In the genomic region with DNA sequence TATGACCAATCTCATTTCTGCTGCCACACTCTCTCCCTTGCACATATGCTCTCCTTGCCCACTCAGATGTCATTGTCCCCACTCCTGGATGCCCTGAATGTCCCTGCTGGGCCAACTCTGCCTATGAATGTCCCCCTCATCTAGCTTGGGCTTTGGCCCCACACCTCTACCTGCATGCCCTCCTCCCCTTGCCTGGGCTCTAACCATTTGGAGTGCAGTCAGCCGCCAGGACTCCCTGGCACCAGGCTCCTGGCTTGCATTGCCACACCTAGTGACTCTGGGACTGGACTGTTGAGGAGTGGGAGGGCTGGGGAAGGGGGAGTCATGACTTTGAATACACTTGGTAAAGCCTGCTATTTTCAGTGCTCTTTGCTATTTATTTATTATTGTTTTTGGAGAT, we compare ENCODE assay signal across 25 cellular contexts. TPM values are rescaled to one million over a fixed set of nuclear protein-coding genes. Genes with fewer than 3 reads are reported as not detected.
DNase-seq lines count a peak whose midpoint lies in the region; ATAC-seq and TF ChIP-seq lines count a peak whose summit lies in the region.
"Had no signal": no experiment of that assay in that cellular context is flagged by ENCODE, and none has a peak within 500 bp of the region (broad histone marks: within the 10 kb centered on the region; RNA-seq: fewer than 3 reads in every experiment).

No MANE protein-coding gene starts in this region.

- H3K4me1 ChIP-seq in GM23338 (ENCODE audit: insufficient read depth) (no peaks in the 10 kb centered on the region), trophoblast cell (ENCODE audit: control insufficient read depth in 1 of 2, insufficient read depth in 2 of 2, low read length in 2 of 2) (no peaks in the 10 kb centered on the region)
- H3K4me1 ChIP-seq: psoas muscle, testis had no signal

- H3K27ac ChIP-seq in GM23338 (ENCODE audit: low read depth) (no peak overlapping the region), trophoblast cell (ENCODE audit: low read depth, low read length) (no peak overlapping the region)
- H3K27ac ChIP-seq: C4-2B, heart right ventricle, psoas muscle, SK-N-MC, testis had no signal

- H3K14ac ChIP-seq in trophoblast cell (ENCODE audit: low read length), result no peak overlapping the region

- no CpG with 5 or more reads among the region's 1 CpG for WGBS in trophoblast cell (ENCODE audit: extremely low coverage, insufficient coverage, insufficient read length)

- H3K4me3 Mint-ChIP-seq in GM23338, result no peak overlapping the region
- H3K4me3 Mint-ChIP-seq in central memory CD8-positive, alpha-beta T cell, result no peak overlapping the region
- H3K4me3 Mint-ChIP-seq: activated B cell treated with CpG ODN at 0.5 μM for 24 hours had no signal

- H2AFZ ChIP-seq in GM23338 (no peak overlapping the region), trophoblast cell (ENCODE audit: insufficient read depth, low read length, poor library complexity) (no peak overlapping the region)

- intact Hi-C loops in left ventricle myocardium superior (cut with micrococcal nuclease), result no loop called here

- TF ChIP-seq CTCF in GM23338 (conservative IDR thresholded peaks at IDR 0.05; ENCODE audit: low read depth in 2 of 2), result no peak

- H2BK120ac ChIP-seq in trophoblast cell (ENCODE audit: insufficient read depth, low read length, poor library complexity), result no peak overlapping the region

- H3K9me2 ChIP-seq in GM23338 (ENCODE audit: insufficient read depth), result no peaks in the 10 kb centered on the region

- H3K27me3 ChIP-seq in GM23338 (ENCODE audit: insufficient read depth), result no peaks in the 10 kb centered on the region
- no peaks in the 10 kb centered on the region for H3K27me3 ChIP-seq in trophoblast cell (ENCODE audit: insufficient read depth, low read length)
- H3K27me3 ChIP-seq: heart right ventricle, testis had no signal

- no peak overlapping the region for H2BK12ac ChIP-seq in trophoblast cell (ENCODE audit: low read length)

- H3K18ac ChIP-seq in trophoblast cell (ENCODE audit: low read length), result no peak overlapping the region

- H3K4ac ChIP-seq in trophoblast cell (ENCODE audit: low read depth, low read length), result no peak overlapping the region

- ATAC-seq in GM23338, result no peak
- ATAC-seq in central memory CD8-positive, alpha-beta T cell (replicated peaks; ENCODE audit: extremely low read depth, poor library complexity, severe bottlenecking), result no peak
- ATAC-seq in GM21390 (IDR thresholded peaks at IDR 0.05; ENCODE audit: unreplicated experiment), result no peak
- ATAC-seq in left ventricle myocardium superior, result no peak
- ATAC-seq: left colon, psoas muscle had no signal

- DNase-seq in activated effector memory CD4-positive, alpha-beta T cell treated with anti-CD3 and anti-CD28 coated beads, Interleukin-2, amount 50 U/mL, for 16 hours, result peak; percentile 50
- DNase-seq in activated effector memory CD4-positive, alpha-beta T cell treated with Interleukin-2 at 50 U/mL for 16 hours, result no peak
- DNase-seq in GM23338 (ENCODE audit: low spot score) (no peak), trophoblast cell (no peak), COR-L47 (lab: John Stamatoyannopoulos, UW) (no peak), left ventricle myocardium superior (no peak)
- no peak for DNase-seq in central memory CD8-positive, alpha-beta T cell (ENCODE audit: low spot score in 2 of 2)
- DNase-seq: activated B cell treated with CpG ODN at 0.5 μM for 24 hours; amniotic stem cell; DMS153; foreskin fibroblast; heart right ventricle; left colon; mesendoderm; MV-4-11; NCI-H2171 treated with DMSO at 0.1 percent for 48 hours; NCI-H526; psoas muscle; stimulated activated CD4-positive, alpha-beta T cell treated with anti-CD3 and anti-CD28 coated beads, Interleukin-1b, Interleukin-23, amount 100 ng/mL, for 48 hours; T-helper 9 cell; testis had no signal

- no peak overlapping the region for H3K9ac ChIP-seq in trophoblast cell (ENCODE audit: low read length)

- H3K36me3 Mint-ChIP-seq in GM23338 (ENCODE audit: low read depth), result peaks cover 95% of the 10 kb centered on the region
- H3K36me3 Mint-ChIP-seq in central memory CD8-positive, alpha-beta T cell (ENCODE audit: insufficient read depth), result peaks cover 84% of the 10 kb centered on the region

- H3K27me3 Mint-ChIP-seq in GM23338 (ENCODE audit: insufficient read depth, low read depth, poor library complexity), result peaks cover 7% of the 10 kb centered on the region
- H3K27me3 Mint-ChIP-seq in central memory CD8-positive, alpha-beta T cell, result no peaks in the 10 kb centered on the region
- H3K27me3 Mint-ChIP-seq: activated B cell treated with CpG ODN at 0.5 μM for 24 hours had no signal

- no peaks in the 10 kb centered on the region for H3K79me1 ChIP-seq in trophoblast cell (ENCODE audit: low read length)

- peaks cover 49% of the 10 kb centered on the region for H4K20me1 ChIP-seq in GM23338 (replicated peaks; ENCODE audit: insufficient read depth)

- H3K4me3 ChIP-seq in GM23338, result no peak overlapping the region
- H3K4me3 ChIP-seq in trophoblast cell (ENCODE audit: low read depth, low read length), result peak overlapping the region; percentile 31
- H3K4me3 ChIP-seq: heart right ventricle, psoas muscle, SK-N-MC, testis had no signal

- H3K4me1 Mint-ChIP-seq in GM23338, result no peaks in the 10 kb centered on the region
- peaks cover 23% of the 10 kb centered on the region for H3K4me1 Mint-ChIP-seq in central memory CD8-positive, alpha-beta T cell
- H3K4me1 Mint-ChIP-seq: activated B cell treated with CpG ODN at 0.5 μM for 24 hours had no signal

- H2BK5ac ChIP-seq in trophoblast cell (ENCODE audit: low read depth, low read length, poor library complexity), result no peak overlapping the region

- H4K91ac ChIP-seq in trophoblast cell (ENCODE audit: low read depth, low read length), result no peak overlapping the region

- H3F3A ChIP-seq in GM23338 (replicated peaks; ENCODE audit: low read depth), result peaks cover 58% of the 10 kb centered on the region

- H3K79me2 ChIP-seq in GM23338 (replicated peaks; ENCODE audit: insufficient read depth), result peaks cover 75% of the 10 kb centered on the region
- H3K79me2 ChIP-seq in trophoblast cell (ENCODE audit: control insufficient read depth, insufficient read depth, low read length, poor library complexity), result no peaks in the 10 kb centered on the region

- H3K9me3 Mint-ChIP-seq in GM23338, result no peaks in the 10 kb centered on the region
- no peaks in the 10 kb centered on the region for H3K9me3 Mint-ChIP-seq in central memory CD8-positive, alpha-beta T cell
- H3K9me3 Mint-ChIP-seq: activated B cell treated with CpG ODN at 0.5 μM for 24 hours; activated T-helper 2 cell treated with anti-CD3 and anti-CD28 coated beads, Interferon-gamma antibody, Interleukin-2, Interleukin-4, amounts not matched to agents 10 μg/mL and 5 μg/mL and 100 μg/mL, durations not matched to agents 14 hours and 24 hours and 36 hours had no signal

- no peaks in the 10 kb centered on the region for H3K9me3 ChIP-seq in trophoblast cell (ENCODE audit: insufficient read depth, low read depth, low read length)
- H3K9me3 ChIP-seq: heart right ventricle, psoas muscle, testis had no signal

- H3K23ac ChIP-seq in trophoblast cell (ENCODE audit: low read length), result peak overlapping the region; percentile 78

- H3K4me2 ChIP-seq in GM23338 (no peak overlapping the region), trophoblast cell (ENCODE audit: low read length) (no peak overlapping the region)

- no peak overlapping the region for H4K12ac ChIP-seq in trophoblast cell (ENCODE audit: low read depth, low read length)

- H3K27ac Mint-ChIP-seq in GM23338, result peak overlapping the region; percentile 8; the same call in 1 of the 2 replicates
- H3K27ac Mint-ChIP-seq in central memory CD8-positive, alpha-beta T cell (ENCODE audit: low read depth), result peak overlapping the region; percentile 89
- H3K27ac Mint-ChIP-seq: activated B cell treated with CpG ODN at 0.5 μM for 24 hours; activated T-helper 2 cell treated with anti-CD3 and anti-CD28 coated beads, Interferon-gamma antibody, Interleukin-2, Interleukin-4, amounts not matched to agents 10 μg/mL and 5 μg/mL and 100 μg/mL, durations not matched to agents 14 hours and 24 hours and 36 hours had no signal

- peaks cover 88% of the 10 kb centered on the region for H3K36me3 ChIP-seq in GM23338 (ENCODE audit: insufficient read depth)
- H3K36me3 ChIP-seq in trophoblast cell (ENCODE audit: control insufficient read depth in 1 of 2, insufficient read depth in 2 of 2, low read length in 2 of 2), result peaks cover 62 to 81% of the 10 kb centered on the region in 2 experiments

- H2AK5ac ChIP-seq in trophoblast cell (ENCODE audit: low read length), result no peak overlapping the region

- H4K8ac ChIP-seq in trophoblast cell (ENCODE audit: low read depth, low read length), result no peak overlapping the region

TF ChIP-seq in GM23338, 12 proteins besides CTCF, POLR2A, EP300 and RAD21 (continues in another document):
- TF ChIP-seq POLR2AphosphoS5 (IDR thresholded peaks at IDR 0.05; ENCODE audit: low read depth) (no peak), CREB1 (CRISPR knock-in tag; IDR thresholded peaks at IDR 0.05; ENCODE audit: low read depth) (no peak), STAT1 (IDR thresholded peaks at IDR 0.05; ENCODE audit: unreplicated experiment) (no peak), EZH2 (IDR thresholded peaks at IDR 0.05; ENCODE audit: low read depth, unreplicated experiment) (no peak), NANOG (IDR thresholded peaks at IDR 0.05; ENCODE audit: borderline replicate concordance) (no peak), ZNF114 (CRISPR knock-in tag; IDR thresholded peaks at IDR 0.05) (no peak)

RNA-seq across cellular contexts. Expression of a gene that starts 41.6 kb away (rescaled TPM):
- total RNA-seq in GM23338 (2014; rRNA removed; shearing (Covaris generic)), result 23.7 and 32.4 TPM in 2 replicates
- 17.7 and 20.2 TPM in 2 replicates for polyA plus RNA-seq in GM23338 (2016; fragmentation: Nextera tagmentation; extraction: Ambion mirVana)
- 25.6 and 26.3 TPM in 2 replicates for polyA plus RNA-seq in trophoblast cell (2013)
- 19.9 TPM for total RNA-seq in left ventricle myocardium superior
